ENCODE assay signal across 8 cellular contexts in genomic region chr17:45405250-45406086, GRCh38. TPM values are rescaled to one million over a fixed set of nuclear protein-coding genes. Genes with fewer than 3 reads are reported as not detected.
DNase-seq lines count a peak whose midpoint lies in the region; ATAC-seq and TF ChIP-seq lines count a peak whose summit lies in the region.

No MANE protein-coding gene starts in this region.

- ATAC-seq in lower lobe of right lung, result peak; percentile 25 to 28
- ATAC-seq in HG03139 (IDR thresholded peaks at IDR 0.05; ENCODE audit: unreplicated experiment), result no peak
- ATAC-seq in GM21825 (IDR thresholded peaks at IDR 0.05; ENCODE audit: unreplicated experiment), result no peak

- H3K9me3 ChIP-seq in lower lobe of right lung, result no peaks in the 10 kb centered on the region

- no peak for TF ChIP-seq CTCF in cardiac fibroblast (IDR thresholded peaks at IDR 0.05; ENCODE audit: low read depth, low read length)
- TF ChIP-seq CTCF in lower lobe of right lung (IDR thresholded peaks at IDR 0.05), result no peak

- no peaks in the 10 kb centered on the region for H3K27me3 ChIP-seq in lower lobe of right lung (ENCODE audit: low read depth)

- H3K27ac ChIP-seq in lower lobe of right lung, result peak overlapping the region; percentile 53

- peaks cover 57% of the 10 kb centered on the region for H3K36me3 ChIP-seq in lower lobe of right lung

- H3K4me1 ChIP-seq in lower lobe of right lung, result peaks cover 47% of the 10 kb centered on the region

- intact Hi-C loops in lower lobe of right lung (cut with DNase I), result no loop called here

- H3K4me3 ChIP-seq in cardiac fibroblast (replicated peaks in 1 of 2; ENCODE audit: low read depth in 2 of 2, low read length in 2 of 2), result peak overlapping the region; percentile 7 to 15
- H3K4me3 ChIP-seq in lower lobe of right lung, result peak overlapping the region; percentile 27

- DNase-seq in stimulated activated CD4-positive, alpha-beta T cell treated with anti-CD3 and anti-CD28 coated beads, Interleukin-15, amount 100 ng/mL, for 24 hours, result peak; percentile 40
- no peak for DNase-seq in stimulated activated CD4-positive, alpha-beta T cell treated with anti-CD3 and anti-CD28 coated beads, Interleukin-4, amount 100 ng/mL, for 24 hours
- DNase-seq in cardiac fibroblast (ENCODE audit: low read depth in 2 of 2), result no peak
- peak; percentile 56 for DNase-seq in lower lobe of right lung
- no peak for DNase-seq in activated gamma-delta T cell (lab: John Stamatoyannopoulos, UW)
- DNase-seq in NCI-H510A treated with DMSO at 0.1 percent for 48 hours (lab: John Stamatoyannopoulos, UW), result no peak

RNA-seq across cellular contexts. Expression of gene ARHGAP27, which starts 27.2 kb away (rescaled TPM):
- 71.0 TPM for total RNA-seq in lower lobe of right lung

Comparison
In these comparisons a context has a peak if more than half of its experiments do, and no peak if none do; other contexts are left out.
1. DNase-seq: peak in stimulated activated CD4-positive, alpha-beta T cell treated with anti-CD3 and anti-CD28 coated beads, Interleukin-15, amount 100 ng/mL, for 24 hours (single experiment) and lower lobe of right lung (single experiment); none in stimulated activated CD4-positive, alpha-beta T cell treated with anti-CD3 and anti-CD28 coated beads, Interleukin-4, amount 100 ng/mL, for 24 hours (single experiment), cardiac fibroblast (0 of 2), activated gamma-delta T cell (single experiment) and NCI-H510A treated with DMSO at 0.1 percent for 48 hours (single experiment).
2. ATAC-seq: peak in lower lobe of right lung (2 of 2); none in HG03139 (single experiment) and GM21825 (single experiment).